Comparison of ENCODE assay signal across 36 cellular contexts in the genomic region with DNA sequence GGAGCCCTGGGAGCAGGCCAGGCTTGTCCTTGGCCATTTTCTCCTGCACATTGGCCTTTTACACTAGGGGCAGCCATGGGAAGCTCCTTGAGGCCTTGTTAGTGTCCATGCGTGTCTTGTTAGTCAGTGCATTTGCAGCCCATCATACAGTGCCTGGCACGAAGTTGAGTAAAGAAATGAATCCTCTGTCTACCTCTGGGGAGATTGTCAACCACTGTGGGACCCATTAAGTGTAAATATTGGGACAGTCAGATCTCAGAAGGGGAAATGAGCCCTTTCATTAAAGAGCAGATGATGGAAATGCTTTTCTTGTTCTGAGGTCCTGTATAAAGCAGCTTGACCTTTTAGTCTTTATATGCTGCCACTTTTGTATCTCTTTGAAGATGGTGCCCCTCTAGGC.
"Had no signal": no experiment of that assay in that cellular context is flagged by ENCODE, and none has a peak within 500 bp of the region (broad histone marks: within the 10 kb centered on the region; RNA-seq: fewer than 3 reads in every experiment).

No MANE protein-coding gene starts in this region.

- H3K4me3 Mint-ChIP-seq: activated B cell treated with CpG ODN at 0.5 μM for 24 hours; activated CD4-positive, alpha-beta memory T cell treated with anti-CD3 and anti-CD28 coated beads for 36 hours; activated CD4-positive, alpha-beta T cell treated with anti-CD3 and anti-CD28 coated beads, Interleukin-2, amount 10 ng/mL, durations not matched to agents 24 days and 14 days; activated CD8-positive, alpha-beta T cell treated with anti-CD3 and anti-CD28 coated beads for 36 hours; activated naive CD4-positive, alpha-beta T cell treated with anti-CD3 and anti-CD28 coated beads for 36 hours; activated naive CD4-positive, alpha-beta T cell treated with anti-CD3 and anti-CD28 coated beads, Interleukin-2, amount 50 U/mL, for 24 hours; activated naive CD8-positive, alpha-beta T cell; activated naive CD8-positive, alpha-beta T cell treated with anti-CD3 and anti-CD28 coated beads, Interleukin-2, amount 10 ng/mL, durations not matched to agents 7 days and 5 days; activated naive CD8-positive, alpha-beta T cell treated with anti-CD3 and anti-CD28 coated beads, Interleukin-2, amount 50 U/mL, for 24 hours; activated T-cell treated with anti-CD3 and anti-CD28 coated beads, Interleukin-2, amount 50 U/mL, for 4 hours; activated T-cell treated with anti-CD3 and anti-CD28 coated beads, Interleukin-2, amount 50 U/mL, for 72 hours; activated T-helper 1 cell treated with anti-CD3 and anti-CD28 coated beads, Interleukin-12 subunit alpha, Interleukin-12 subunit beta, Interleukin-2, Interleukin-4 antibody, amounts not matched to agents 30 ng/mL and 10 ng/mL and 1 ng/mL, durations not matched to agents 14 hours and 24 hours and 36 hours; activated T-helper 17 cell treated with anti-CD3 and anti-CD28 coated beads, Interleukin-2, amount 50 U/mL, for 72 hours; T-helper 1 cell treated with Interleukin-12 subunit alpha and Interleukin-12 subunit beta and Interleukin-4 antibody, amounts not matched to agents 30 μg/mL and 1 μg/mL, for 36 hours; T-helper 2 cell treated with Interferon-gamma antibody and Interleukin-4, amounts not matched to agents 5 μg/mL and 100 μg/mL, for 36 hours had no signal

- ATAC-seq: activated CD8-positive, alpha-beta T cell treated with anti-CD3 and anti-CD28 coated beads for 36 hours; activated naive CD8-positive, alpha-beta T cell treated with anti-CD3 and anti-CD28 coated beads, Interleukin-2, amount 50 U/mL, for 24 hours; activated T-cell treated with anti-CD3 and anti-CD28 coated beads, Interleukin-2, amount 50 U/mL, for 4 hours; activated T-cell treated with anti-CD3 and anti-CD28 coated beads, Interleukin-2, amount 50 U/mL, for 72 hours; activated T-helper 17 cell treated with anti-CD3 and anti-CD28 coated beads, Interleukin-2, amount 50 U/mL, for 72 hours; body of pancreas had no signal

- H3K4me1 ChIP-seq: adrenal gland, body of pancreas, breast epithelium had no signal

- H3K27me3 Mint-ChIP-seq: activated B cell treated with CpG ODN at 0.5 μM for 24 hours; activated CD4-positive, alpha-beta memory T cell treated with anti-CD3 and anti-CD28 coated beads for 36 hours; activated naive CD8-positive, alpha-beta T cell had no signal

- H3K4me1 Mint-ChIP-seq: activated B cell treated with CpG ODN at 0.5 μM for 24 hours; activated CD4-positive, alpha-beta T cell treated with anti-CD3 and anti-CD28 coated beads, Interleukin-2, amount 10 ng/mL, durations not matched to agents 24 days and 14 days; activated naive CD4-positive, alpha-beta T cell treated with anti-CD3 and anti-CD28 coated beads, Interleukin-2, amount 50 U/mL, for 24 hours; activated naive CD8-positive, alpha-beta T cell treated with anti-CD3 and anti-CD28 coated beads, Interleukin-2, amount 10 ng/mL, durations not matched to agents 7 days and 5 days; activated naive CD8-positive, alpha-beta T cell treated with anti-CD3 and anti-CD28 coated beads, Interleukin-2, amount 50 U/mL, for 24 hours; activated T-helper 17 cell treated with anti-CD3 and anti-CD28 coated beads, Interleukin-2, amount 50 U/mL, for 72 hours had no signal

- H3K4me3 ChIP-seq: adrenal gland, body of pancreas, breast epithelium had no signal

- H3K27me3 ChIP-seq: adrenal gland, body of pancreas, brain microvascular endothelial cell, breast epithelium had no signal

- H3K36me3 Mint-ChIP-seq: activated CD4-positive, alpha-beta memory T cell treated with anti-CD3 and anti-CD28 coated beads for 36 hours; activated naive CD4-positive, alpha-beta T cell treated with anti-CD3 and anti-CD28 coated beads, Interleukin-2, amount 50 U/mL, for 24 hours had no signal

- H3K9me3 ChIP-seq: adrenal gland, body of pancreas, breast epithelium had no signal

- H3K9me3 Mint-ChIP-seq: activated B cell treated with CpG ODN at 0.5 μM for 24 hours; activated CD4-positive, alpha-beta memory T cell treated with anti-CD3 and anti-CD28 coated beads for 36 hours; activated CD4-positive, alpha-beta T cell treated with anti-CD3 and anti-CD28 coated beads, Interleukin-2, amount 10 ng/mL, durations not matched to agents 24 days and 14 days; activated CD8-positive, alpha-beta T cell treated with anti-CD3 and anti-CD28 coated beads for 36 hours; activated naive CD4-positive, alpha-beta T cell treated with anti-CD3 and anti-CD28 coated beads for 36 hours; activated naive CD4-positive, alpha-beta T cell treated with anti-CD3 and anti-CD28 coated beads, Interleukin-2, amount 50 U/mL, for 24 hours; activated naive CD8-positive, alpha-beta T cell treated with anti-CD3 and anti-CD28 coated beads, Interleukin-2, amount 10 ng/mL, durations not matched to agents 7 days and 5 days; activated naive CD8-positive, alpha-beta T cell treated with anti-CD3 and anti-CD28 coated beads, Interleukin-2, amount 50 U/mL, for 24 hours; activated T-cell treated with anti-CD3 and anti-CD28 coated beads, Interleukin-2, amount 50 U/mL, for 4 hours; activated T-cell treated with anti-CD3 and anti-CD28 coated beads, Interleukin-2, amount 50 U/mL, for 72 hours; activated T-helper 1 cell treated with anti-CD3 and anti-CD28 coated beads, Interleukin-12 subunit alpha, Interleukin-12 subunit beta, Interleukin-2, Interleukin-4 antibody, amounts not matched to agents 30 ng/mL and 10 ng/mL and 1 ng/mL, durations not matched to agents 14 hours and 24 hours and 36 hours; activated T-helper 17 cell treated with anti-CD3 and anti-CD28 coated beads, Interleukin-2, amount 50 U/mL, for 72 hours; T-helper 1 cell treated with Interleukin-12 subunit alpha and Interleukin-12 subunit beta and Interleukin-4 antibody, amounts not matched to agents 30 μg/mL and 1 μg/mL, for 36 hours; T-helper 2 cell treated with Interferon-gamma antibody and Interleukin-4, amounts not matched to agents 5 μg/mL and 100 μg/mL, for 36 hours had no signal

- H3K27ac ChIP-seq: adrenal gland, body of pancreas, brain microvascular endothelial cell, breast epithelium, VCaP had no signal

- DNase-seq: activated B cell treated with CpG ODN at 0.5 μM for 24 hours; activated CD4-positive, alpha-beta memory T cell treated with anti-CD3 and anti-CD28 coated beads for 36 hours; activated CD4-positive, alpha-beta T cell treated with anti-CD3 and anti-CD28 coated beads for 4 hours; activated CD4-positive, alpha-beta T cell treated with anti-CD3 and anti-CD28 coated beads, Interleukin-2, amount 10 ng/mL, durations not matched to agents 24 days and 14 days; activated CD4-positive, alpha-beta T cell treated with anti-CD3 and anti-CD28 coated beads, Interleukin-2, amount 50 U/mL, for 1 hour; activated CD4-positive, alpha-beta T cell treated with anti-CD3 and anti-CD28 coated beads, Interleukin-2, amount 50 U/mL, for 4 hours; activated CD4-positive, CD25-positive, alpha-beta regulatory T cell treated with anti-CD3 and anti-CD28 coated beads, Interleukin-2, amount 50 U/mL, for 72 hours; activated CD8-positive, alpha-beta memory T cell treated with anti-CD3 and anti-CD28 coated beads, Interleukin-2, amount 50 U/mL, for 4 hours; activated CD8-positive, alpha-beta T cell treated with anti-CD3 and anti-CD28 coated beads for 36 hours; activated effector memory CD4-positive, alpha-beta T cell treated with anti-CD3 and anti-CD28 coated beads, Interleukin-2, amount 50 U/mL, for 16 hours; activated gamma-delta T cell treated with Interleukin-2 at 50 U/mL for 16 hours; activated naive CD4-positive, alpha-beta T cell; activated naive CD4-positive, alpha-beta T cell treated with anti-CD3 and anti-CD28 coated beads for 36 hours; activated naive CD8-positive, alpha-beta T cell treated with anti-CD3 and anti-CD28 coated beads, Interleukin-2, amount 10 ng/mL, durations not matched to agents 7 days and 5 days; activated naive CD8-positive, alpha-beta T cell treated with anti-CD3 and anti-CD28 coated beads, Interleukin-2, amount 50 U/mL, for 24 hours; activated T-cell treated with anti-CD3 and anti-CD28 coated beads for 4 hours; activated T-cell treated with anti-CD3 and anti-CD28 coated beads, Interleukin-2, amount 50 U/mL, for 1 hour; activated T-cell treated with anti-CD3 and anti-CD28 coated beads, Interleukin-2, amount 50 U/mL, for 4 hours; activated T-cell treated with anti-CD3 and anti-CD28 coated beads, Interleukin-2, amount 50 U/mL, for 72 hours; adrenal gland; amniotic stem cell; aorta; body of pancreas; brain microvascular endothelial cell; central memory CD4-positive, alpha-beta T cell; T-helper 1 cell; T-helper 2 cell; T-helper 9 cell had no signal

- H3K36me3 ChIP-seq: adrenal gland, brain microvascular endothelial cell, breast epithelium had no signal

- H3K27ac Mint-ChIP-seq: activated B cell treated with CpG ODN at 0.5 μM for 24 hours; activated CD4-positive, alpha-beta memory T cell treated with anti-CD3 and anti-CD28 coated beads for 36 hours; activated CD4-positive, alpha-beta T cell treated with anti-CD3 and anti-CD28 coated beads, Interleukin-2, amount 10 ng/mL, durations not matched to agents 24 days and 14 days; activated CD8-positive, alpha-beta T cell treated with anti-CD3 and anti-CD28 coated beads for 36 hours; activated naive CD4-positive, alpha-beta T cell treated with anti-CD3 and anti-CD28 coated beads for 36 hours; activated naive CD4-positive, alpha-beta T cell treated with anti-CD3 and anti-CD28 coated beads, Interleukin-2, amount 50 U/mL, for 24 hours; activated naive CD8-positive, alpha-beta T cell; activated naive CD8-positive, alpha-beta T cell treated with anti-CD3 and anti-CD28 coated beads, Interleukin-2, amount 10 ng/mL, durations not matched to agents 7 days and 5 days; activated naive CD8-positive, alpha-beta T cell treated with anti-CD3 and anti-CD28 coated beads, Interleukin-2, amount 50 U/mL, for 24 hours; activated T-cell treated with anti-CD3 and anti-CD28 coated beads, Interleukin-2, amount 50 U/mL, for 72 hours; activated T-helper 1 cell treated with anti-CD3 and anti-CD28 coated beads, Interleukin-12 subunit alpha, Interleukin-12 subunit beta, Interleukin-2, Interleukin-4 antibody, amounts not matched to agents 30 ng/mL and 10 ng/mL and 1 ng/mL, durations not matched to agents 14 hours and 24 hours and 36 hours; activated T-helper 17 cell treated with anti-CD3 and anti-CD28 coated beads, Interleukin-2, amount 50 U/mL, for 72 hours; T-helper 1 cell treated with Interleukin-12 subunit alpha and Interleukin-12 subunit beta and Interleukin-4 antibody, amounts not matched to agents 30 μg/mL and 1 μg/mL, for 36 hours; T-helper 2 cell treated with Interferon-gamma antibody and Interleukin-4, amounts not matched to agents 5 μg/mL and 100 μg/mL, for 36 hours had no signal
